19 cellular contexts compared by ENCODE assay signal in the genomic region with DNA sequence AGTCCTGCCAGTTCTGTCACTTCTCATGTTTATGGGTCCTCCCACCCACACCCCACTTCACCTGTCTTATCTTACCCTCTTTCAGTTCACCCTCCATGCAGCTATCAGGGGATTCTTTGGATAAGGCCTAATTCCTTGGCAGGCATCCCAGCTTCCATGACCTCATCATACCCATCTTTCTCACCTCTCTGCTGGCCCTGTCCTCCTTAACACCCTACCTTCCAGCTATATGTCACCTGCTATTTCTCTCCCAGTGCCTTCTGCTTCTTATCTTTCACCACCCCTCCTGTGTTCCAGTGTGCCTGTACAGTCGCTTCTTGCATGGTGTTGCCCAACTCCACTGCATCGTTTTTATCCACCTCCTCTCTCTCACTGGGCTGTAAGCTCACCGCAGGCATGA. TPM values are rescaled to one million over a fixed set of nuclear protein-coding genes. Genes with fewer than 3 reads are reported as not detected.
DNase-seq lines count a peak whose midpoint lies in the region; ATAC-seq and TF ChIP-seq lines count a peak whose summit lies in the region.
"Had no signal": no experiment of that assay in that cellular context is flagged by ENCODE, and none has a peak within 500 bp of the region (broad histone marks: within the 10 kb centered on the region; RNA-seq: fewer than 3 reads in every experiment).

No MANE protein-coding gene starts in this region.

- H3K4me1 Mint-ChIP-seq in activated T-cell treated with anti-CD3 and anti-CD28 coated beads, Interleukin-2, amount 50 U/mL, for 24 hours (ENCODE audit: low read depth): peaks cover 1% of the 10 kb centered on the region
- H3K4me1 Mint-ChIP-seq in endodermal cell: no peaks in the 10 kb centered on the region

- no peak overlapping the region for H3K4me3 ChIP-seq in gastrocnemius medialis
- no peak overlapping the region for H3K4me3 ChIP-seq in endodermal cell (ENCODE audit: low read length)
- H3K4me3 ChIP-seq: left lung, thoracic aorta had no signal

- ATAC-seq in gastrocnemius medialis: peak; percentile 62 to 78
- ATAC-seq: left lung; natural killer cell treated with Interleukin-12 subunit alpha and Interleukin-12 subunit beta and Interleukin-15 and Interleukin-18, amount 100 ng/mL, for 72 hours had no signal

- H3K4me3 Mint-ChIP-seq in activated T-cell treated with anti-CD3 and anti-CD28 coated beads, Interleukin-2, amount 50 U/mL, for 24 hours: no peak overlapping the region
- H3K4me3 Mint-ChIP-seq in endodermal cell: no peak overlapping the region
- H3K4me3 Mint-ChIP-seq: natural killer cell treated with Interleukin-12 subunit alpha and Interleukin-12 subunit beta and Interleukin-15 and Interleukin-18, amount 100 ng/mL, for 72 hours; T-helper 1 cell treated with Interleukin-12 subunit alpha and Interleukin-12 subunit beta and Interleukin-4 antibody, amounts not matched to agents 30 μg/mL and 1 μg/mL, for 36 hours had no signal

- peaks cover 0 to 5% of the 10 kb centered on the region in 2 donors for H3K4me1 ChIP-seq in gastrocnemius medialis
- H3K4me1 ChIP-seq in endodermal cell (ENCODE audit: control insufficient read depth, insufficient read depth, low read length): no peaks in the 10 kb centered on the region
- H3K4me1 ChIP-seq: Caco-2, left lung had no signal

- no peaks in the 10 kb centered on the region for H3K9me3 ChIP-seq in gastrocnemius medialis
- no peaks in the 10 kb centered on the region for H3K9me3 ChIP-seq in endodermal cell (ENCODE audit: control insufficient read depth, low read length)
- H3K9me3 ChIP-seq: Caco-2, left lung, thoracic aorta had no signal

- TF ChIP-seq POLR2A in erythroblast (IDR thresholded peaks at IDR 0.05; ENCODE audit: low read length) (no peak), gastrocnemius medialis (IDR thresholded peaks at IDR 0.05) (no peak)

- H3K9ac ChIP-seq in endodermal cell (ENCODE audit: extremely low read depth, low read length, poor library complexity, severe bottlenecking): no peak overlapping the region

- H3K36me3 ChIP-seq in gastrocnemius medialis (peaks cover 4 to 88% of the 10 kb centered on the region in 2 donors), endodermal cell (ENCODE audit: control insufficient read depth, insufficient read depth, low read length) (peaks cover 94% of the 10 kb centered on the region)

- H3K27ac ChIP-seq in gastrocnemius medialis: peak overlapping the region; percentile 12 to 55 (median 46)
- H3K27ac ChIP-seq in endodermal cell (ENCODE audit: low read depth, low read length): no peak overlapping the region
- H3K27ac ChIP-seq: left lung, thoracic aorta had no signal

- no peaks in the 10 kb centered on the region for H3K9me3 Mint-ChIP-seq in activated T-cell treated with anti-CD3 and anti-CD28 coated beads, Interleukin-2, amount 50 U/mL, for 24 hours
- no peaks in the 10 kb centered on the region for H3K9me3 Mint-ChIP-seq in endodermal cell
- H3K9me3 Mint-ChIP-seq: natural killer cell treated with Interleukin-12 subunit alpha and Interleukin-12 subunit beta and Interleukin-15 and Interleukin-18, amount 100 ng/mL, for 72 hours; T-helper 1 cell treated with Interleukin-12 subunit alpha and Interleukin-12 subunit beta and Interleukin-4 antibody, amounts not matched to agents 30 μg/mL and 1 μg/mL, for 36 hours had no signal

- TF ChIP-seq CTCF in gastrocnemius medialis (IDR thresholded peaks at IDR 0.05 in 4 of 5, conservative IDR thresholded peaks at IDR 0.05 in 1 of 5) (no peak), endodermal cell (conservative IDR thresholded peaks at IDR 0.05) (no peak)

- peaks cover 95% of the 10 kb centered on the region for H3K36me3 Mint-ChIP-seq in activated T-cell treated with anti-CD3 and anti-CD28 coated beads, Interleukin-2, amount 50 U/mL, for 24 hours (ENCODE audit: low read depth)
- H3K36me3 Mint-ChIP-seq in endodermal cell (ENCODE audit: low read depth): peaks cover 67% of the 10 kb centered on the region

- peak overlapping the region; percentile 80 for H3K27ac Mint-ChIP-seq in activated T-cell treated with anti-CD3 and anti-CD28 coated beads, Interleukin-2, amount 50 U/mL, for 24 hours
- H3K27ac Mint-ChIP-seq in endodermal cell: no peak overlapping the region
- H3K27ac Mint-ChIP-seq: natural killer cell treated with Interleukin-12 subunit alpha and Interleukin-12 subunit beta and Interleukin-15 and Interleukin-18, amount 100 ng/mL, for 72 hours; T-helper 1 cell treated with Interleukin-12 subunit alpha and Interleukin-12 subunit beta and Interleukin-4 antibody, amounts not matched to agents 30 μg/mL and 1 μg/mL, for 36 hours had no signal

- in situ Hi-C loops in gastrocnemius medialis (cut with MboI; ENCODE audit: low sequenced_read_pairs in 4 of 4): no loop called here

- H3K27me3 ChIP-seq in gastrocnemius medialis: no peaks in the 10 kb centered on the region
- no peaks in the 10 kb centered on the region for H3K27me3 ChIP-seq in endodermal cell (ENCODE audit: control insufficient read depth, insufficient read depth, low read length, poor library complexity, severe bottlenecking)
- H3K27me3 ChIP-seq: left lung had no signal

- WGBS in endodermal cell (ENCODE audit: insufficient coverage in 1 of 2, insufficient read length in 1 of 2), 2 experiments: 93 to 94% methylated on average over 3 of the region's 3 CpGs

- DNase-seq in activated T-cell treated with anti-CD3 and anti-CD28 coated beads, Interleukin-2, amount 50 U/mL, for 24 hours: no peak
- no peak for DNase-seq in activated T-cell treated with anti-CD3 and anti-CD28 coated beads, Interleukin-2, amount 50 U/mL, for 48 hours
- peak; percentile 42 for DNase-seq in NCI-H226
- DNase-seq in erythroblast (lab: John Stamatoyannopoulos, UW): peak; percentile 50 to 68
- peak in 1 of 2 donors; percentile 48 for DNase-seq in gastrocnemius medialis
- no peak for DNase-seq in endodermal cell
- no peak for DNase-seq in Ammon's horn (ENCODE audit: low spot score)
- DNase-seq in medulla oblongata (ENCODE audit: extremely low spot score): no peak
- DNase-seq: ACHN, activated T-cell treated with anti-CD3 and anti-CD28 coated beads for 4 hours, Caco-2, left lung, NCI-H2081 treated with DMSO at 0.1 percent for 48 hours, retina had no signal

- H3K27me3 Mint-ChIP-seq in activated T-cell treated with anti-CD3 and anti-CD28 coated beads, Interleukin-2, amount 50 U/mL, for 24 hours: no peaks in the 10 kb centered on the region
- H3K27me3 Mint-ChIP-seq in endodermal cell (ENCODE audit: insufficient read depth): no peaks in the 10 kb centered on the region
- H3K27me3 Mint-ChIP-seq: natural killer cell treated with Interleukin-12 subunit alpha and Interleukin-12 subunit beta and Interleukin-15 and Interleukin-18, amount 100 ng/mL, for 72 hours had no signal

- intact Hi-C loops in gastrocnemius medialis (cut with DNase I; ENCODE audit: low total_unique reads): no loop called here

RNA-seq across cellular contexts. Expression of gene SNU13, which starts 28.3 kb away (rescaled TPM):
- total RNA-seq in gastrocnemius medialis (100 to 1,000 TPM; 177 to 202 (median 185) TPM), endodermal cell (100 to 1,000 TPM; 133 to 146 TPM)
- polyA plus RNA-seq in endodermal cell (2013, experiment 1 of 2): 137 TPM
- 116 TPM for polyA plus RNA-seq in endodermal cell (2013, experiment 2 of 2)

RNA-seq across cellular contexts. Expression of gene MEI1, which starts 38.9 kb away (rescaled TPM):
- under 1 TPM in 1 of 4 donors, not detected in 3; 0.29 TPM for total RNA-seq in gastrocnemius medialis
- 1 to 10 TPM; 1.2 to 1.5 TPM for total RNA-seq in endodermal cell
- polyA plus RNA-seq in endodermal cell (2013, experiment 1 of 2): not detected
- polyA plus RNA-seq in endodermal cell (2013, experiment 2 of 2): not detected
- total RNA-seq: Caco-2, M059J, RPMI7951 had no signal

RNA-seq across cellular contexts. Expression of gene XRCC6, which starts 39.3 kb away (rescaled TPM):
- total RNA-seq in gastrocnemius medialis: 100 to 1,000 TPM; 220 to 285 (median 278) TPM
- 100 to 1,000 TPM; 345 to 387 TPM for total RNA-seq in endodermal cell
- polyA plus RNA-seq in endodermal cell (2013, experiment 1 of 2): 403 TPM
- 394 TPM for polyA plus RNA-seq in endodermal cell (2013, experiment 2 of 2)

RNA-seq across cellular contexts. Expression of gene DESI1, which starts 39.6 kb away (rescaled TPM):
- total RNA-seq in gastrocnemius medialis: 10 to 100 TPM; 11.0 to 23.7 (median 20.5) TPM
- total RNA-seq in endodermal cell: 10 to 100 TPM; 21.8 to 28.9 TPM
- 31.6 TPM for polyA plus RNA-seq in endodermal cell (2013, experiment 1 of 2)
- 27.1 TPM for polyA plus RNA-seq in endodermal cell (2013, experiment 2 of 2)

Comparison
In these comparisons a context has a peak if more than half of its experiments do, and no peak if none do; other contexts are left out.
1. DNase-seq: peak in NCI-H226 (single experiment) and erythroblast (2 of 2); none in activated T-cell treated with anti-CD3 and anti-CD28 coated beads, Interleukin-2, amount 50 U/mL, for 24 hours (single experiment), activated T-cell treated with anti-CD3 and anti-CD28 coated beads, Interleukin-2, amount 50 U/mL, for 48 hours (0 of 2), endodermal cell (single experiment), Ammon's horn (single experiment) and medulla oblongata (single experiment).